ENCODE assay signal across 8 cellular contexts in the genomic region with DNA sequence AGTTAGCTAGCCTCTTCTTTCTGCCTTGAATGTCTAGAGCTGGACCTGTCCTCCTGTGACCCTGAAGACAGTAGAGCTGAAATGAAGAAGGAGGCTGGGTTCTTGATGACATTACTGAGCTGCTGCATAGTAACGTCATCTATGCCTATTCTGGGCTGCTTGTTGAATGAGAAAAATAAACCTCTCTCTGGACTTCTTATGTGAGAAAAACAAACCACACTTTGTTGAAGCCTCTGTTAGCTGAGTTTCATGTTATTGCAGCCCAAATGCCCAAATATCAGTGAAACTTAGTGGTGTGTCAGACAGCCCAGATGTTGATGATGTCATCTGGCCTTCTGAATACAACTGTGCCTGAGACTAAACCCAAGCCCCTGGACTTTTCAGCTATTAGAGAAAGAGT.
DNase-seq lines count a peak whose midpoint lies in the region; ATAC-seq and TF ChIP-seq lines count a peak whose summit lies in the region.

No MANE protein-coding gene starts in this region.

- intact Hi-C loops in activated CD4-positive, alpha-beta T cell treated with anti-CD3 and anti-CD28 coated beads for 36 hours (cut with DNase I, micrococcal nuclease): no loop called here

- peak; percentile 46 for ATAC-seq in activated CD4-positive, alpha-beta T cell treated with anti-CD3 and anti-CD28 coated beads for 36 hours
- ATAC-seq in HG03039 (IDR thresholded peaks at IDR 0.05; ENCODE audit: unreplicated experiment): peak; percentile 73
- ATAC-seq in stimulated activated effector memory CD8-positive, alpha-beta T cell treated with anti-CD3 and anti-CD28 coated beads, Interleukin-12 subunit alpha, Interleukin-12 subunit beta, amount 100 ng/mL, for 72 hours: peak; percentile 85

- no peaks in the 10 kb centered on the region for H3K36me3 ChIP-seq in BE2C

- H3K9me3 Mint-ChIP-seq in activated CD4-positive, alpha-beta T cell treated with anti-CD3 and anti-CD28 coated beads for 36 hours (ENCODE audit: low read depth): no peaks in the 10 kb centered on the region
- H3K9me3 Mint-ChIP-seq in stimulated activated effector memory CD8-positive, alpha-beta T cell treated with anti-CD3 and anti-CD28 coated beads, Interleukin-12 subunit alpha, Interleukin-12 subunit beta, amount 100 ng/mL, for 72 hours: no peaks in the 10 kb centered on the region

- peaks cover 19% of the 10 kb centered on the region for H3K4me1 Mint-ChIP-seq in activated CD4-positive, alpha-beta T cell treated with anti-CD3 and anti-CD28 coated beads for 36 hours
- peaks cover 18% of the 10 kb centered on the region for H3K4me1 Mint-ChIP-seq in stimulated activated effector memory CD8-positive, alpha-beta T cell treated with anti-CD3 and anti-CD28 coated beads, Interleukin-12 subunit alpha, Interleukin-12 subunit beta, amount 100 ng/mL, for 72 hours

- no peaks in the 10 kb centered on the region for H3K9me3 ChIP-seq in BE2C

- H3K4me3 ChIP-seq in astrocyte of the spinal cord (ENCODE audit: low read depth, low read length): no peak overlapping the region
- H3K4me3 ChIP-seq in BE2C (ENCODE audit: low read depth, low read length): no peak overlapping the region

- no peaks in the 10 kb centered on the region for H3K36me3 Mint-ChIP-seq in activated CD4-positive, alpha-beta T cell treated with anti-CD3 and anti-CD28 coated beads for 36 hours (ENCODE audit: low read depth)
- no peaks in the 10 kb centered on the region for H3K36me3 Mint-ChIP-seq in stimulated activated effector memory CD8-positive, alpha-beta T cell treated with anti-CD3 and anti-CD28 coated beads, Interleukin-12 subunit alpha, Interleukin-12 subunit beta, amount 100 ng/mL, for 72 hours

- H3K27me3 ChIP-seq in BE2C: no peaks in the 10 kb centered on the region

- TF ChIP-seq CTCF in astrocyte of the spinal cord (IDR thresholded peaks at IDR 0.05; ENCODE audit: low read depth, low read length) (no peak), BE2C (IDR thresholded peaks at IDR 0.05; ENCODE audit: low read depth, low read length) (no peak)

- DNase-seq in activated CD4-positive, alpha-beta T cell treated with anti-CD3 and anti-CD28 coated beads for 36 hours: peak; percentile 22
- DNase-seq in activated CD4-positive, alpha-beta T cell treated with anti-CD3 and anti-CD28 coated beads, Interleukin-2, amount 50 U/mL, for 48 hours: no peak
- DNase-seq in astrocyte of the spinal cord (ENCODE audit: low read depth, low spot score) (peak; percentile 63), NCI-H128 (lab: John Stamatoyannopoulos, UW; ENCODE audit: unreplicated experiment) (no peak), UCSD-AML1 (lab: John Stamatoyannopoulos, UW; ENCODE audit: unreplicated experiment) (no peak), BE2C (no peak)
- no peak for DNase-seq in stimulated activated effector memory CD8-positive, alpha-beta T cell treated with anti-CD3 and anti-CD28 coated beads, Interleukin-12 subunit alpha, Interleukin-12 subunit beta, amount 100 ng/mL, for 72 hours (ENCODE audit: low spot score in 2 of 2)

- no peak overlapping the region for H3K27ac Mint-ChIP-seq in activated CD4-positive, alpha-beta T cell treated with anti-CD3 and anti-CD28 coated beads for 36 hours
- no peak overlapping the region for H3K27ac Mint-ChIP-seq in stimulated activated effector memory CD8-positive, alpha-beta T cell treated with anti-CD3 and anti-CD28 coated beads, Interleukin-12 subunit alpha, Interleukin-12 subunit beta, amount 100 ng/mL, for 72 hours

- CTCF ChIA-PET in activated CD4-positive, alpha-beta T cell treated with anti-CD3 and anti-CD28 coated beads for 36 hours (lab: Charles Lee): interaction anchor here (0.7 to 1.6 kb wide), 9 partner anchors 12 to 791 kb away, joined by 3 to 6 read pairs (median 3); no protein-coding TSS in a partner anchor

- no peak overlapping the region for H3K4me3 Mint-ChIP-seq in activated CD4-positive, alpha-beta T cell treated with anti-CD3 and anti-CD28 coated beads for 36 hours
- H3K4me3 Mint-ChIP-seq in stimulated activated effector memory CD8-positive, alpha-beta T cell treated with anti-CD3 and anti-CD28 coated beads, Interleukin-12 subunit alpha, Interleukin-12 subunit beta, amount 100 ng/mL, for 72 hours: no peak overlapping the region

- in situ Hi-C loops in astrocyte of the spinal cord (cut with HindIII; ENCODE audit: low sequenced_read_pairs): no loop called here

- peaks cover 9% of the 10 kb centered on the region for H3K27me3 Mint-ChIP-seq in activated CD4-positive, alpha-beta T cell treated with anti-CD3 and anti-CD28 coated beads for 36 hours

- H3K4me1 ChIP-seq in BE2C: no peaks in the 10 kb centered on the region

- POLR2A ChIA-PET in activated CD4-positive, alpha-beta T cell treated with anti-CD3 and anti-CD28 coated beads for 36 hours (lab: Charles Lee): interaction anchor here (0.6 to 0.7 kb wide), 3 partner anchors 9 to 103 kb away, joined by 5 to 10 read pairs (median 6); no protein-coding TSS in a partner anchor

Comparison
In these comparisons a context has a peak if more than half of its experiments do, and no peak if none do; other contexts are left out.
1. DNase-seq: peak in activated CD4-positive, alpha-beta T cell treated with anti-CD3 and anti-CD28 coated beads for 36 hours (single experiment) and astrocyte of the spinal cord (single experiment); none in activated CD4-positive, alpha-beta T cell treated with anti-CD3 and anti-CD28 coated beads, Interleukin-2, amount 50 U/mL, for 48 hours (0 of 2), stimulated activated effector memory CD8-positive, alpha-beta T cell treated with anti-CD3 and anti-CD28 coated beads, Interleukin-12 subunit alpha, Interleukin-12 subunit beta, amount 100 ng/mL, for 72 hours (0 of 2), NCI-H128 (single experiment), UCSD-AML1 (single experiment) and BE2C (single experiment).
2. Peak in every context shown above with its lines, with median percentiles within 50 percentile points of each other: ATAC-seq.